ENCODE assay signal across 8 cellular contexts in the genomic region with DNA sequence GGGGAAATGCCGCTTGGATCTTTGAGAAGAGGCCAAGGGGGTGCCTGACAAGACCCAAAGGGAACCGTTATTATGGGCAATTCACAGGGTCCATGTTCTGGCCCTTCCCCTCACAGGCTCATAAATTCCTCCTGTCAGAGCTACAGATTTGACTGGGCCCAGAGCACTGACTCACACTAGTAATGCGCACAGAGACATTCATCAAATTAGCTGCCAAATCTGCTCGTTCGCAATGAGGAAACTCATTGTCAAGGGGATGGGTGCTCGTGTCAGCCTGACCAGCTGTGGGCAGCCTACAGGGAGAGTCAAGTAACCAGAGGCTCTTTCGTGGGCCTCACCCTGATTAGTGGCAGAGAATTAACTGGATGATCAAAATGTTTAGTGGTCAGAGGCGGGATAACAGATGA.
DNase-seq lines count a peak whose midpoint lies in the region; ATAC-seq and TF ChIP-seq lines count a peak whose summit lies in the region.

No MANE protein-coding gene starts in this region.

- DNase-seq in AG08396 (ENCODE audit: low spot score): peak; percentile 48
- peak; percentile 13 for DNase-seq in thoracic aorta (ENCODE audit: low spot score)
- DNase-seq in NCI-H2107 (lab: John Stamatoyannopoulos, UW): no peak
- DNase-seq in NCI-H2029 (lab: John Stamatoyannopoulos, UW): no peak
- no peak for DNase-seq in NCI-H2196 treated with DMSO at 0.1 percent for 48 hours (lab: John Stamatoyannopoulos, UW; ENCODE audit: unreplicated experiment)

- H3K36me3 ChIP-seq in esophagus (ENCODE audit: control insufficient read depth in 2 of 2, insufficient read depth in 2 of 2, low read length in 1 of 2) (no peaks in the 10 kb centered on the region), thoracic aorta (no peaks in the 10 kb centered on the region)

- TF ChIP-seq EP300 in Ishikawa (IDR thresholded peaks at IDR 0.05; ENCODE audit: borderline replicate concordance): peak; percentile 66; the same call in 1 of the 2 replicates

- no peaks in the 10 kb centered on the region for H3K9me3 ChIP-seq in esophagus (ENCODE audit: control insufficient read depth in 2 of 2, insufficient read depth in 1 of 2, low read depth in 1 of 2, low read length in 1 of 2)
- H3K9me3 ChIP-seq in thoracic aorta: no peaks in the 10 kb centered on the region

- WGBS in esophagus, 2 donors: 35 to 46% methylated on average over 8 of the region's 8 CpGs

- peak overlapping the region; percentile 89 to 97 for H3K27ac ChIP-seq in esophagus (ENCODE audit: low read depth in 2 of 2, low read length in 1 of 2)
- H3K27ac ChIP-seq in thoracic aorta: peak overlapping the region; percentile 71 to 86

- ATAC-seq in GM21447 (IDR thresholded peaks at IDR 0.05; ENCODE audit: unreplicated experiment) (peak; percentile 16), thoracic aorta (ENCODE audit: insufficient number of reproducible peaks, low FRiP score, low read depth) (peak; percentile 86)

- no peak for TF ChIP-seq CTCF in thoracic aorta (IDR thresholded peaks at IDR 0.05)

- no peak for TF ChIP-seq RAD21 in Ishikawa (IDR thresholded peaks at IDR 0.05; ENCODE audit: low read depth)

- H3K27me3 ChIP-seq in esophagus (ENCODE audit: control insufficient read depth in 1 of 2, insufficient read depth in 2 of 2, low read length in 2 of 2): no peaks in the 10 kb centered on the region
- no peaks in the 10 kb centered on the region for H3K27me3 ChIP-seq in thoracic aorta (replicated peaks; ENCODE audit: insufficient read depth)

- H3K4me1 ChIP-seq in esophagus (ENCODE audit: control insufficient read depth in 2 of 2, insufficient read depth in 2 of 2, low read length in 1 of 2) (peaks cover 0 to 9% of the 10 kb centered on the region in 2 donors), thoracic aorta (ENCODE audit: control insufficient read depth in 1 of 2, low read depth in 2 of 2) (peaks cover 24 to 42% of the 10 kb centered on the region in 2 donors)

- H3K4me3 ChIP-seq in esophagus (ENCODE audit: low read depth in 1 of 2, low read length in 2 of 2): no peak overlapping the region
- H3K4me3 ChIP-seq in thoracic aorta: peak overlapping the region; percentile 40

TF ChIP-seq in Ishikawa, 13 proteins besides CTCF, POLR2A, EP300 and RAD21:
- TF ChIP-seq, protein P1, sequence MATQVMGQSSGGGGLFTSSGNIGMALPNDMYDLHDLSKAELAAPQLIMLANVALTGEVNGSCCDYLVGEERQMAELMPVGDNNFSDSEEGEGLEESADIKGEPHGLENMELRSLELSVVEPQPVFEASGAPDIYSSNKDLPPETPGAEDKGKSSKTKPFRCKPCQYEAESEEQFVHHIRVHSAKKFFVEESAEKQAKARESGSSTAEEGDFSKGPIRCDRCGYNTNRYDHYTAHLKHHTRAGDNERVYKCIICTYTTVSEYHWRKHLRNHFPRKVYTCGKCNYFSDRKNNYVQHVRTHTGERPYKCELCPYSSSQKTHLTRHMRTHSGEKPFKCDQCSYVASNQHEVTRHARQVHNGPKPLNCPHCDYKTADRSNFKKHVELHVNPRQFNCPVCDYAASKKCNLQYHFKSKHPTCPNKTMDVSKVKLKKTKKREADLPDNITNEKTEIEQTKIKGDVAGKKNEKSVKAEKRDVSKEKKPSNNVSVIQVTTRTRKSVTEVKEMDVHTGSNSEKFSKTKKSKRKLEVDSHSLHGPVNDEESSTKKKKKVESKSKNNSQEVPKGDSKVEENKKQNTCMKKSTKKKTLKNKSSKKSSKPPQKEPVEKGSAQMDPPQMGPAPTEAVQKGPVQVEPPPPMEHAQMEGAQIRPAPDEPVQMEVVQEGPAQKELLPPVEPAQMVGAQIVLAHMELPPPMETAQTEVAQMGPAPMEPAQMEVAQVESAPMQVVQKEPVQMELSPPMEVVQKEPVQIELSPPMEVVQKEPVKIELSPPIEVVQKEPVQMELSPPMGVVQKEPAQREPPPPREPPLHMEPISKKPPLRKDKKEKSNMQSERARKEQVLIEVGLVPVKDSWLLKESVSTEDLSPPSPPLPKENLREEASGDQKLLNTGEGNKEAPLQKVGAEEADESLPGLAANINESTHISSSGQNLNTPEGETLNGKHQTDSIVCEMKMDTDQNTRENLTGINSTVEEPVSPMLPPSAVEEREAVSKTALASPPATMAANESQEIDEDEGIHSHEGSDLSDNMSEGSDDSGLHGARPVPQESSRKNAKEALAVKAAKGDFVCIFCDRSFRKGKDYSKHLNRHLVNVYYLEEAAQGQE (IDR thresholded peaks at IDR 0.05; ENCODE audit: low read depth): no peak
- TF ChIP-seq CREB1 (IDR thresholded peaks at IDR 0.05; ENCODE audit: low read depth) (no peak), FOXM1 (IDR thresholded peaks at IDR 0.05; ENCODE audit: borderline replicate concordance, low read depth) (no peak), TCF12 (IDR thresholded peaks at IDR 0.05; ENCODE audit: low read depth) (peak; percentile 66; the same call in 1 of the 2 replicates), TEAD4 (IDR thresholded peaks at IDR 0.05) (peak; percentile 43; the same call in 1 of the 2 replicates), NFIC (IDR thresholded peaks at IDR 0.05) (peak; percentile 35; the same call in 1 of the 2 replicates), TAF1 (IDR thresholded peaks at IDR 0.05; ENCODE audit: low read depth) (no peak), ZBTB7A (IDR thresholded peaks at IDR 0.05; ENCODE audit: low read depth) (no peak)

Comparison
In these comparisons a context has a peak if more than half of its experiments do, and no peak if none do; other contexts are left out.
1. DNase-seq: peak in AG08396 (single experiment) and thoracic aorta (single experiment); none in NCI-H2107 (single experiment), NCI-H2029 (single experiment) and NCI-H2196 treated with DMSO at 0.1 percent for 48 hours (single experiment).